In genomic region chr6:170294813-170295518, GRCh38 we compare ENCODE assay signal across 8 cellular contexts. TPM values are rescaled to one million over a fixed set of nuclear protein-coding genes. Genes with fewer than 3 reads are reported as not detected.
DNase-seq lines count a peak whose midpoint lies in the region; ATAC-seq and TF ChIP-seq lines count a peak whose summit lies in the region.

No MANE protein-coding gene starts in this region.

- intact Hi-C loops in A673 (cut with micrococcal nuclease; ENCODE audit: unreplicated experiment) = loop anchor here (10.0 kb wide), 2 partner anchors 220 to 350 kb away; no protein-coding TSS in a partner anchor
- intact Hi-C loops in ascending aorta (cut with DNase I) = loop anchor here (5.0 kb wide), 1 partner anchor 128 kb away; no protein-coding TSS in a partner anchor

- H3K9me3 ChIP-seq in A673 (ENCODE audit: low read depth, low read length, poor library complexity, severe bottlenecking) (no peaks in the 10 kb centered on the region), ascending aorta (no peaks in the 10 kb centered on the region)

- BruUV-seq in A673 (replicated peaks; lab: Mats Ljungman, UMichigan) = no TSS peak

- H3K4me3 ChIP-seq in A673 (ENCODE audit: low read depth, low read length, poor library complexity, severe bottlenecking) = peak overlapping the region; percentile 44
- peak overlapping the region; percentile 61 to 70 for H3K4me3 ChIP-seq in ascending aorta

- DNase-seq in A673 (ENCODE audit: low spot score) (no peak), ascending aorta (ENCODE audit: low spot score in 2 of 2) (peak in 1 of 2 donors; percentile 62), mesenteric fat pad (ENCODE audit: low spot score) (peak; percentile 84), D341Med (ENCODE audit: low spot score) (no peak), omental fat pad (ENCODE audit: low spot score) (no peak), RPMI8226 (no peak)

- H3K4me1 ChIP-seq in A673 (ENCODE audit: insufficient read depth, low read length, poor library complexity, severe bottlenecking) (peaks cover 28% of the 10 kb centered on the region), ascending aorta (peaks cover 13 to 46% of the 10 kb centered on the region in 2 donors)

- no peak overlapping the region for H3K27ac ChIP-seq in A673 (ENCODE audit: low read depth, low read length, poor library complexity, severe bottlenecking)
- no peak overlapping the region for H3K27ac ChIP-seq in ascending aorta

- TF ChIP-seq CTCF in A673 (conservative IDR thresholded peaks at IDR 0.05; ENCODE audit: low read depth, low read length) = no peak
- TF ChIP-seq CTCF in ascending aorta (IDR thresholded peaks at IDR 0.05) = no peak
- TF ChIP-seq CTCF in omental fat pad (IDR thresholded peaks at IDR 0.05) = no peak

- H3K27me3 ChIP-seq in A673 (replicated peaks; ENCODE audit: insufficient read depth, low read depth, low read length, poor library complexity) (peaks cover 85% of the 10 kb centered on the region), ascending aorta (peaks cover 34% of the 10 kb centered on the region)

- POLR2A ChIA-PET in A673 (lab: Charles Lee; ENCODE audit: low non-redundant PET) = no interaction called here

- peak; percentile 0 for ATAC-seq in GM19397 (IDR thresholded peaks at IDR 0.05; ENCODE audit: unreplicated experiment)
- ATAC-seq in omental fat pad (ENCODE audit: low FRiP score) = no peak
- no peak for ATAC-seq in GM21529 (IDR thresholded peaks at IDR 0.05; ENCODE audit: unreplicated experiment)

- H3K36me3 ChIP-seq in A673 (ENCODE audit: insufficient read depth, low read length, poor library complexity, severe bottlenecking) = no peaks in the 10 kb centered on the region
- no peaks in the 10 kb centered on the region for H3K36me3 ChIP-seq in ascending aorta

- CTCF ChIA-PET in A673 (lab: Charles Lee) = no interaction called here

RNA-seq across cellular contexts. Expression of gene DLL1, which starts 4.1 kb away (rescaled TPM):
- total RNA-seq in A673 (2021) (1.1 and 1.2 TPM in 2 replicates), ascending aorta (16.5 TPM), mesenteric fat pad (23.8 TPM), omental fat pad (10 to 100 TPM in 3 of 4 donors, 1 to 10 TPM in 1; 7.3 to 16.6 (median 12.4) TPM)

RNA-seq across cellular contexts. Expression of gene FAM120B, which starts 11.6 kb away (rescaled TPM):
- total RNA-seq in A673 (2021) (30.3 and 31.6 TPM in 2 replicates), ascending aorta (9.9 TPM), mesenteric fat pad (27.8 TPM), omental fat pad (10 to 100 TPM; 16.8 to 35.0 (median 22.2) TPM)
